Comparison of ENCODE assay signal across 8 cellular contexts in genomic region chr3:152298393-152299242, GRCh38. TPM values are rescaled to one million over a fixed set of nuclear protein-coding genes. Genes with fewer than 3 reads are reported as not detected.
DNase-seq lines count a peak whose midpoint lies in the region; ATAC-seq and TF ChIP-seq lines count a peak whose summit lies in the region.

No MANE protein-coding gene starts in this region.

- peaks cover 12% of the 10 kb centered on the region for H3K9me1 ChIP-seq in IMR-90 (ENCODE audit: insufficient read depth, low read length)

- peak overlapping the region; percentile 90 for H3K9ac ChIP-seq in IMR-90 (ENCODE audit: low read depth, low read length)

- no peak for TF ChIP-seq RAD21 in IMR-90 (IDR thresholded peaks at IDR 0.05; ENCODE audit: low read length)

- H4K91ac ChIP-seq in IMR-90 (ENCODE audit: insufficient read depth, low read depth, low read length) = no peak overlapping the region

- H3K4me3 ChIP-seq in IMR-90 (ENCODE audit: insufficient read depth, low read depth, low read length) (peak overlapping the region; percentile 52), heart right ventricle (peak overlapping the region in 9 of 10 donors; percentile 4 to 52 (median 49)), prostate gland (peak overlapping the region; percentile 19 to 20)

- in situ Hi-C loops in IMR-90 (cut with MboI; ENCODE audit: low sequenced_read_pairs) = no loop called here

- H3K27me3 ChIP-seq in IMR-90 (ENCODE audit: control insufficient read depth, insufficient read depth, low read length) (no peaks in the 10 kb centered on the region), heart right ventricle (no peaks in the 10 kb centered on the region), prostate gland (replicated peaks; ENCODE audit: insufficient read depth) (no peaks in the 10 kb centered on the region)

- intact Hi-C loops in IMR-90 (cut with micrococcal nuclease) (no loop called here), heart right ventricle (cut with DNase I) (no loop called here), prostate gland (cut with DNase I) (loop anchor here (2.0 kb wide), 1 partner anchor 28 kb away; no protein-coding TSS in a partner anchor)

- peak overlapping the region; percentile 98 for H3K4me2 ChIP-seq in IMR-90 (ENCODE audit: low read depth, low read length)

- TF ChIP-seq CTCF in IMR-90 (conservative IDR thresholded peaks at IDR 0.05; ENCODE audit: low read depth, low read length) (no peak), RWPE1 (conservative IDR thresholded peaks at IDR 0.05; ENCODE audit: low read depth) (no peak), heart right ventricle (IDR thresholded peaks at IDR 0.05) (no peak), prostate gland (IDR thresholded peaks at IDR 0.05) (no peak)

- peak; percentile 7 for DNase-seq in DMS53 treated with DMSO at 0.1 percent for 48 hours (lab: John Stamatoyannopoulos, UW; ENCODE audit: unreplicated experiment)
- DNase-seq in IMR-90 = peak; percentile 99
- DNase-seq in RWPE1 (ENCODE audit: low spot score) = peak; percentile 75
- DNase-seq in heart right ventricle = peak; percentile 31 to 63
- DNase-seq in prostate gland (ENCODE audit: low spot score) = peak; percentile 56

- peak overlapping the region; percentile 90 for H3K18ac ChIP-seq in IMR-90 (ENCODE audit: low read depth, low read length)

- peak overlapping the region in 1 of 2 experiments; percentile 65; a peak in 2 of 4 replicates for H4K8ac ChIP-seq in IMR-90 (ENCODE audit: low read depth in 2 of 2, low read length in 2 of 2)

- no peak overlapping the region for H2BK15ac ChIP-seq in IMR-90 (ENCODE audit: low read depth, low read length)

- H2AK9ac ChIP-seq in IMR-90 (replicated peaks; ENCODE audit: low read depth, low read length, poor library complexity) = peak overlapping the region; percentile 42

- peaks cover 2 to 47% of the 10 kb centered on the region in 2 experiments; a peak in 2 of 4 replicates for H3K79me1 ChIP-seq in IMR-90 (ENCODE audit: low read depth in 1 of 2, low read length in 2 of 2)

- no TSS peak for BruUV-seq in IMR-90 (replicated peaks; lab: Mats Ljungman, UMichigan)

- H2BK120ac ChIP-seq in IMR-90 (ENCODE audit: low read depth, low read length) = peak overlapping the region; percentile 17

- no peak overlapping the region for H2AFZ ChIP-seq in IMR-90 (replicated peaks; ENCODE audit: low read length, poor library complexity)

- H3K9me3 ChIP-seq in IMR-90 (ENCODE audit: control insufficient read depth, insufficient read depth, low read length) (no peaks in the 10 kb centered on the region), heart right ventricle (no peaks in the 10 kb centered on the region), prostate gland (no peaks in the 10 kb centered on the region)

- peaks cover 12% of the 10 kb centered on the region for H3K4me1 ChIP-seq in IMR-90 (ENCODE audit: control insufficient read depth, insufficient read depth, low read length)
- peaks cover 9 to 99% (median 85%) of the 10 kb centered on the region in 9 donors for H3K4me1 ChIP-seq in heart right ventricle
- no peaks in the 10 kb centered on the region for H3K4me1 ChIP-seq in prostate gland (replicated peaks)

- 0% methylated on average over 2 of the region's 14 CpGs; no CpG with 5 or more reads in 1 of the 2 experiments for WGBS in IMR-90 (ENCODE audit: extremely low coverage in 2 of 2, insufficient read length in 1 of 2), 2 experiments
- WGBS in adipose tissue, 3 donors = 2 to 5% (median 4%) methylated on average over 14 of the region's 14 CpGs
- 1 to 2% methylated on average over 14 of the region's 14 CpGs for WGBS in heart right ventricle, 2 donors
- 2% methylated on average over 14 of the region's 14 CpGs for WGBS in prostate gland

- peaks cover 48% of the 10 kb centered on the region for H4K20me1 ChIP-seq in IMR-90 (ENCODE audit: insufficient read depth, low read length)

- dilution Hi-C loops in IMR-90 (cut with HindIII; ENCODE audit: low sequenced_read_pairs, unreplicated experiment) = no loop called here

- peak overlapping the region; percentile 78; the same call in 1 of the 2 replicates for H3K23ac ChIP-seq in IMR-90 (ENCODE audit: low read depth, low read length)

- 0 out of 2 replicates have a peak overlapping the region, but pooled peaks have one; percentile 21 for H2AK5ac ChIP-seq in IMR-90 (ENCODE audit: low read depth, low read length)

- POLR2A ChIA-PET in IMR-90 (lab: Charles Lee; ENCODE audit: unreplicated experiment) = interaction anchor here (0.6 kb wide), 1 partner anchor 78 kb away, joined by 3 read pairs; no protein-coding TSS in a partner anchor
- POLR2A ChIA-PET in RWPE1 (lab: Yijun Ruan, JAX; ENCODE audit: low non-redundant PET) = no interaction called here

- H3K27ac ChIP-seq in IMR-90 (ENCODE audit: insufficient read depth, low read length) (peak overlapping the region; percentile 99), RWPE1 (peak overlapping the region; percentile 61), adipose tissue (ENCODE audit: low read depth, low read length) (peak overlapping the region; percentile 80), heart right ventricle (peak overlapping the region; percentile 19 to 89 (median 86)), prostate gland (peak overlapping the region; percentile 64 to 72)

- peak overlapping the region; percentile 35; the same call in 1 of the 2 replicates for H2BK20ac ChIP-seq in IMR-90 (ENCODE audit: low read depth, low read length)

- peak overlapping the region; percentile 44; the same call in 1 of the 2 replicates for H3K4ac ChIP-seq in IMR-90 (ENCODE audit: low read depth, low read length)

- peak overlapping the region; percentile 55 for H3K56ac ChIP-seq in IMR-90 (ENCODE audit: extremely low read depth, insufficient read depth, low read length)

- no peak for TF ChIP-seq POLR2A in IMR-90 (IDR thresholded peaks at IDR 0.05; ENCODE audit: low read depth, low read length)
- TF ChIP-seq POLR2A in prostate gland (IDR thresholded peaks at IDR 0.05) = no peak

- H3K36me3 ChIP-seq in IMR-90 (ENCODE audit: control insufficient read depth, insufficient read depth, low read length) (peaks cover 3% of the 10 kb centered on the region), heart right ventricle (peaks cover 0 to 25% (median 0%) of the 10 kb centered on the region in 9 donors), prostate gland (no peaks in the 10 kb centered on the region)

- peak overlapping the region; percentile 74; the same call in 1 of the 2 replicates for H4K5ac ChIP-seq in IMR-90 (ENCODE audit: low read depth, low read length)

- ATAC-seq in GM21515 (IDR thresholded peaks at IDR 0.05; ENCODE audit: unreplicated experiment) (peak; percentile 44), IMR-90 (ENCODE audit: low read depth) (peak; percentile 71), heart right ventricle (peak; percentile 75 to 89 (median 82)), GM19324 (IDR thresholded peaks at IDR 0.05; ENCODE audit: low FRiP score, unreplicated experiment) (no peak)

- H2BK5ac ChIP-seq in IMR-90 (ENCODE audit: low read depth, low read length, poor library complexity, severe bottlenecking) = peak overlapping the region; percentile 80

- peak overlapping the region; percentile 85 for H3K14ac ChIP-seq in IMR-90 (replicated peaks; ENCODE audit: low read depth, low read length)

- CTCF ChIA-PET in IMR-90 (lab: Yijun Ruan, JAX) = interaction anchor here (0.6 to 1.0 kb wide), 3 partner anchors 8 to 161 kb away, joined by 3 to 9 read pairs (median 3); no protein-coding TSS in a partner anchor
- CTCF ChIA-PET in RWPE1 (lab: Yijun Ruan, JAX) = interaction anchor here (0.7 kb wide), 1 partner anchor 12 kb away, joined by 7 read pairs; no protein-coding TSS in a partner anchor

TF ChIP-seq in IMR-90, 13 proteins besides CTCF, POLR2A, EP300 and RAD21:
- no peak for TF ChIP-seq RFX5 (IDR thresholded peaks at IDR 0.05; ENCODE audit: low read depth, low read length)
- TF ChIP-seq USF2 (IDR thresholded peaks at IDR 0.05; ENCODE audit: low read depth, low read length) = no peak
- TF ChIP-seq CEBPB (IDR thresholded peaks at IDR 0.05; ENCODE audit: low read depth, low read length) = peak; percentile 98
- TF ChIP-seq BHLHE40 (IDR thresholded peaks at IDR 0.05; ENCODE audit: low read depth, low read length) = peak; percentile 71
- no peak for TF ChIP-seq MAZ (IDR thresholded peaks at IDR 0.05; ENCODE audit: borderline replicate concordance, low read depth, low read length)
- TF ChIP-seq MXI1 (IDR thresholded peaks at IDR 0.05; ENCODE audit: borderline replicate concordance, low read depth, low read length) = peak; percentile 68; the same call in 1 of the 2 replicates
- no peak for TF ChIP-seq FOS (IDR thresholded peaks at IDR 0.05; ENCODE audit: low read depth, low read length)
- TF ChIP-seq SMC3 (IDR thresholded peaks at IDR 0.05; ENCODE audit: low read depth, low read length) = no peak

RNA-seq across cellular contexts. Expression of gene MBNL1, which starts 29.9 kb away (rescaled TPM):
- total RNA-seq in IMR-90 (2012; rRNA removed) (515 and 664 TPM in 2 replicates), heart right ventricle (100 to 1,000 TPM; 173 to 236 (median 190) TPM), prostate gland (100 to 1,000 TPM; 131 to 226 TPM)
- polyA plus RNA-seq in IMR-90 (2012; rRNA removed) (127 and 129 TPM in 2 replicates), adipose tissue (10 to 100 TPM; 17.5 to 80.9 (median 65.6) TPM), heart right ventricle (10 to 100 TPM; 33.1 to 55.9 TPM)
- 41.6 and 47.4 TPM in 2 replicates for polyA plus RNA-seq in IMR-90 (2012; cell fraction: cytosol; rRNA removed)
- 48.0 and 82.1 TPM in 2 replicates for polyA plus RNA-seq in IMR-90 (2012; cell fraction: nucleus; rRNA removed; ENCODE audit: low replicate concordance)

Comparison
In these comparisons a context has a peak if more than half of its experiments do, and no peak if none do; other contexts are left out.
1. DNase-seq: peak in every context shown above with its lines; median percentile 99 in IMR-90; 75 in RWPE1; 56 in prostate gland; 47 in heart right ventricle; 7 in DMS53 treated with DMSO at 0.1 percent for 48 hours.